ENCODE assay signal across 21 cellular contexts in the genomic region with DNA sequence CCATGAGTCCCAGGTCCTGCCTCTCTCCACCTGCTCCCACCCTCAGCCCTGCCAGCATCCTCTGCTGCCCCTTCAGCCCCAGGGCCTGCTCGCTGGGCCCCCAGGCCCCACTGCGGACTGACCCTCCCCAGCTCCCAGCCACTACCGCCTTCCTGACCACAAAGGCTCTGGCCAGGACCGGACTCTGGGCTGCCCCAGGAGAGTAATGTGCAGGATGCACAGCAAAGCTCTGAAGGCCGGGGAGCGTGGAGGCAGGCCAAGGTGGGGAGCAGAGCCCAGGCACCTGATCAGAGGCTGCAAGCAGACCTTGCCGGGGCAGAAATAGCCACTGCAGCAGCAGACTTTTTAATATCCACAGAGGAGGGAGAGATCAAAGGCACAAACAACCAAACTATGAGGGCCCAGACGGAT. TPM values are rescaled to one million over a fixed set of nuclear protein-coding genes. Genes with fewer than 3 reads are reported as not detected.
A peak's percentile ranks its signal among the peaks of the same experiment; 100 is the strongest.
DNase-seq lines count a peak whose midpoint lies in the region; TF ChIP-seq lines count a peak whose summit lies in the region.
"Had no signal": no experiment of that assay in that cellular context is flagged by ENCODE, and none has a peak within 500 bp of the region (broad histone marks: within the 10 kb centered on the region; RNA-seq: fewer than 3 reads in every experiment).

No MANE protein-coding gene starts in this region.

- peaks cover 17 to 66% (median 40%) of the 10 kb centered on the region in 3 experiments; a peak in 6 of 7 replicates for H3K36me3 Mint-ChIP-seq in H9 (ENCODE audit: insufficient read depth in 1 of 3, low read depth in 3 of 3)
- peaks cover 28% of the 10 kb centered on the region for H3K36me3 Mint-ChIP-seq in neural crest cell (ENCODE audit: low read depth)

- H3K27me3 ChIP-seq in H9 (ENCODE audit: insufficient read depth, low read length) = no peaks in the 10 kb centered on the region
- no peaks in the 10 kb centered on the region for H3K27me3 ChIP-seq in esophagus muscularis mucosa
- no peaks in the 10 kb centered on the region for H3K27me3 ChIP-seq in stomach

- H2BK20ac ChIP-seq in H9 (ENCODE audit: low read depth, low read length, poor library complexity, severe bottlenecking) = no peak overlapping the region

- H3K23ac ChIP-seq in H9 (ENCODE audit: insufficient read length, low read depth, low read length) = no peak overlapping the region

- no peak overlapping the region for H3T11ph ChIP-seq in H9 (ENCODE audit: low read length)

- H4K20me1 ChIP-seq in H9 (ENCODE audit: control insufficient read depth, insufficient read depth, insufficient read length) = no peaks in the 10 kb centered on the region

- TF ChIP-seq POLR2A in esophagus muscularis mucosa (IDR thresholded peaks at IDR 0.05; ENCODE audit: low read depth) (no peak), stomach (IDR thresholded peaks at IDR 0.05) (no peak)

- H4K5ac ChIP-seq in H9 (ENCODE audit: insufficient read length, low read depth, low read length) = no peak overlapping the region

- H3K9me3 Mint-ChIP-seq in H9 (no peaks in the 10 kb centered on the region), neural crest cell (no peaks in the 10 kb centered on the region)

- peaks cover 27 to 100% (median 97%) of the 10 kb centered on the region in 4 donors for H3K36me3 ChIP-seq in esophagus muscularis mucosa
- H3K36me3 ChIP-seq in stomach = peaks cover 60 to 100% (median 100%) of the 10 kb centered on the region in 4 donors

- DNase-seq in H9 (peak; percentile 5), esophagus muscularis mucosa (ENCODE audit: extremely low spot score) (peak; percentile 47), neural crest cell (ENCODE audit: low read depth, low spot score) (no peak), stomach (peak; percentile 16), HEK293T (ENCODE audit: extremely low spot score) (no peak), globus pallidus (ENCODE audit: low spot score) (no peak), activated gamma-delta T cell (lab: John Stamatoyannopoulos, UW) (no peak)
- DNase-seq: AML-193, DMS79, MV-4-11, NCI-H1417, NCI-H187, NCI-H226, NCI-H524, NCI-H82, OCI-M1, SHP77 had no signal

- no peaks in the 10 kb centered on the region for H3K79me1 ChIP-seq in H9 (ENCODE audit: insufficient read depth, low read depth, low read length, poor library complexity, severe bottlenecking)

- no peak overlapping the region for H3K9ac ChIP-seq in H9 (ENCODE audit: extremely low read depth, insufficient read length, low read length)
- H3K9ac ChIP-seq: KMS-11 had no signal

- no peak overlapping the region for H4K8ac ChIP-seq in H9 (replicated peaks; ENCODE audit: insufficient read length, low read depth, low read length)

- no peak overlapping the region for H3K14ac ChIP-seq in H9 (ENCODE audit: insufficient read depth, low read length)

- no peak overlapping the region for H2AFZ ChIP-seq in H9 (ENCODE audit: low read length)

- no peak overlapping the region for H2AK5ac ChIP-seq in H9 (ENCODE audit: insufficient read length, low read length)

- no peak overlapping the region for H4K91ac ChIP-seq in H9 (ENCODE audit: insufficient read length, low read depth, low read length)

- H3K18ac ChIP-seq in H9 (ENCODE audit: insufficient read length, low read depth, low read length) = no peak overlapping the region

- WGBS in H9 (ENCODE audit: extremely low coverage, insufficient read length, low lambda C conversion rate) = no CpG with 5 or more reads among the region's 8 CpGs
- 97% methylated on average over 2 of the region's 8 CpGs for WGBS in esophagus muscularis mucosa
- 91 to 97% (median 95%) methylated on average over 5 to 8 of the region's 8 CpGs for WGBS in stomach, 5 donors

- H2BK5ac ChIP-seq in H9 (ENCODE audit: insufficient read length, low read length) = no peak overlapping the region

- CTCF ChIA-PET in HEK293T (lab: Yijun Ruan, JAX) = no interaction called here

- H3K27ac Mint-ChIP-seq in H9 (no peak overlapping the region), neural crest cell (ENCODE audit: unreplicated experiment) (peak overlapping the region; percentile 84)

- H3K4me1 Mint-ChIP-seq in H9 (no peaks in the 10 kb centered on the region), neural crest cell (no peaks in the 10 kb centered on the region)

- H3K56ac ChIP-seq in H9 (ENCODE audit: insufficient read length, low read depth, low read length) = no peak overlapping the region

- POLR2A ChIA-PET in HEK293T (lab: Yijun Ruan, JAX) = no interaction called here

- no peaks in the 10 kb centered on the region for H3K79me2 ChIP-seq in H9 (ENCODE audit: insufficient read depth, low read length)

- H3K4me2 ChIP-seq in H9 (ENCODE audit: insufficient read depth, insufficient read length, low read length) = no peak overlapping the region
- H3K4me2 ChIP-seq: KMS-11 had no signal

- no peaks in the 10 kb centered on the region for H3K9me3 ChIP-seq in H9 (ENCODE audit: control insufficient read depth, low read depth, low read length)
- H3K9me3 ChIP-seq in esophagus muscularis mucosa = peaks cover 0 to 5% (median 0%) of the 10 kb centered on the region in 4 donors
- no peaks in the 10 kb centered on the region for H3K9me3 ChIP-seq in stomach
- H3K9me3 ChIP-seq: HAP-1 had no signal

- no peak overlapping the region for H3K27ac ChIP-seq in H9 (ENCODE audit: insufficient read length, low read depth, low read length)
- no peak overlapping the region for H3K27ac ChIP-seq in esophagus muscularis mucosa (replicated peaks in 1 of 4)
- no peak overlapping the region for H3K27ac ChIP-seq in stomach
- H3K27ac ChIP-seq: C4-2B, HL-60, KMS-11 had no signal

- intact Hi-C loops in esophagus muscularis mucosa (cut with DNase I) = no loop called here
- intact Hi-C loops in stomach (cut with DNase I; ENCODE audit: low total_unique reads) = no loop called here

- TF ChIP-seq CTCF in H9 (conservative IDR thresholded peaks at IDR 0.05) (no peak), esophagus muscularis mucosa (IDR thresholded peaks at IDR 0.05) (no peak), neural crest cell (conservative IDR thresholded peaks at IDR 0.05) (no peak), stomach (IDR thresholded peaks at IDR 0.05) (no peak)

- H2BK120ac ChIP-seq in H9 (ENCODE audit: low read depth, low read length, poor library complexity, severe bottlenecking) = no peak overlapping the region

- no peak overlapping the region for H2BK15ac ChIP-seq in H9 (ENCODE audit: low read depth, low read length)

- no peaks in the 10 kb centered on the region for H3K23me2 ChIP-seq in H9 (ENCODE audit: insufficient read length, low read depth, low read length, poor library complexity, severe bottlenecking)

- H3K4ac ChIP-seq in H9 (ENCODE audit: low read depth, low read length) = no peak overlapping the region

- H3K4me3 Mint-ChIP-seq in H9 = no peak overlapping the region
- H3K4me3 Mint-ChIP-seq in neural crest cell = no peak overlapping the region

- no peak overlapping the region for H3K4me3 ChIP-seq in esophagus muscularis mucosa
- H3K4me3 ChIP-seq in stomach = no peak overlapping the region
- H3K4me3 ChIP-seq: HAP-1 had no signal

- H3K4me1 ChIP-seq in H9 (ENCODE audit: insufficient read depth, low read length) = no peaks in the 10 kb centered on the region
- H3K4me1 ChIP-seq in esophagus muscularis mucosa = no peaks in the 10 kb centered on the region
- H3K4me1 ChIP-seq in stomach = no peaks in the 10 kb centered on the region
- H3K4me1 ChIP-seq: HAP-1 had no signal

- H3K27me3 Mint-ChIP-seq in H9 (ENCODE audit: low read depth) (no peaks in the 10 kb centered on the region), neural crest cell (ENCODE audit: low read depth) (no peaks in the 10 kb centered on the region)

- H2BK12ac ChIP-seq in H9 (ENCODE audit: insufficient read length, low read depth, low read length) = no peak overlapping the region

- TF ChIP-seq EP300 in esophagus muscularis mucosa (IDR thresholded peaks at IDR 0.05) (no peak), stomach (IDR thresholded peaks at IDR 0.05) (no peak)

TF ChIP-seq in HEK293T, 16 proteins besides CTCF, POLR2A, EP300 and RAD21:
- TF ChIP-seq FOXA1 (IDR thresholded peaks at IDR 0.05) (no peak), TARDBP (IDR thresholded peaks at IDR 0.05) (no peak), FOXK2 (IDR thresholded peaks at IDR 0.05) (no peak)

RNA-seq across cellular contexts. Expression of gene IPPK, which starts 27.9 kb away (rescaled TPM):
- 10.7 and 12.9 TPM in 2 replicates for total RNA-seq in H9 (2021)
- 1 to 10 TPM; 5.0 to 8.4 (median 6.1) TPM for total RNA-seq in esophagus muscularis mucosa
- 13.1 and 15.0 TPM in 2 replicates for total RNA-seq in neural crest cell
- 10 to 100 TPM in 4 of 5 donors, 1 to 10 TPM in 1; 1.4 to 14.6 (median 11.6) TPM for total RNA-seq in stomach
- 10 to 100 TPM in 1 of 3 donors, 1 to 10 TPM in 2; 2.7 to 17.1 (median 6.0) TPM for polyA plus RNA-seq in stomach

Comparison
In these comparisons a context has a peak if more than half of its experiments do, and no peak if none do; other contexts are left out.
1. DNase-seq: peak in H9 (single experiment), esophagus muscularis mucosa (single experiment) and stomach (single experiment); none in neural crest cell (single experiment), HEK293T (single experiment), globus pallidus (single experiment) and activated gamma-delta T cell (single experiment).